Comparison of ENCODE assay signal across 8 cellular contexts in the genomic region with DNA sequence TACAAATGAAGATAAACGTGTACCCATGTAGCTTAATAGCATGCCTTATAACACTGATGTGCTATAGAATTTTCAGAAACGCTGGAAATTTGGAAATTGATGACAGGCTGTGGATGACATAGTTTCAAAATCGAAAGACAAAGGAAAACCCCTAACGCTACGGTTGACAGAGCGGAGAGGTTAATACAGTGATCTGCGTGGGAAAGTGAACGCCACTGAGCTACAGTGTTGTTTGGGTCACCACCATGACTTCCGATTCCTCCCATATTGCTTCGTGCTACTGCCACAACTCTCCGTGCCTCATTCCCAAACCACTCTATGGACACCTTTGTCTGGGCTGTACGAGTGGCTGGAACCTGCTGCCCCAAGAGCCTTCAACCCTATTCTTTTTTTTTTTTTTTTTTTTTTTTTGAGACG. TPM values are rescaled to one million over a fixed set of nuclear protein-coding genes. Genes with fewer than 3 reads are reported as not detected.
DNase-seq lines count a peak whose midpoint lies in the region; ATAC-seq lines count a peak whose summit lies in the region.

No MANE protein-coding gene starts in this region.

- H3K4me3 Mint-ChIP-seq in activated CD8-positive, alpha-beta memory T cell treated with anti-CD3 and anti-CD28 coated beads, Interleukin-2, amount 10 ng/mL, durations not matched to agents 7 days and 5 days: peak overlapping the region; percentile 50
- H3K4me3 Mint-ChIP-seq in activated naive CD8-positive, alpha-beta T cell treated with anti-CD3 and anti-CD28 coated beads, Interleukin-2, amount 50 U/mL, for 24 hours: peak overlapping the region; percentile 76
- peak overlapping the region; percentile 84 to 88 for H3K4me3 Mint-ChIP-seq in stimulated activated naive CD8-positive, alpha-beta T cell treated with anti-CD3 and anti-CD28 coated beads, Interleukin-15, amount 100 ng/mL, for 72 hours

- CTCF ChIA-PET in activated CD8-positive, alpha-beta memory T cell treated with anti-CD3 and anti-CD28 coated beads, Interleukin-2, amount 10 ng/mL, durations not matched to agents 7 days and 5 days (lab: Charles Lee): interaction anchor here (0.7 to 1.7 kb wide), 6 partner anchors 12 to 531 kb away, joined by 3 to 7 read pairs (median 4); no protein-coding TSS in a partner anchor

- DNase-seq in activated CD8-positive, alpha-beta memory T cell treated with anti-CD3 and anti-CD28 coated beads, Interleukin-2, amount 10 ng/mL, durations not matched to agents 7 days and 5 days: no peak
- DNase-seq in activated CD8-positive, alpha-beta memory T cell treated with anti-CD3 and anti-CD28 coated beads, Interleukin-2, amount 50 U/mL, for 4 hours: no peak
- DNase-seq in activated naive CD8-positive, alpha-beta T cell treated with anti-CD3 and anti-CD28 coated beads, Interleukin-2, amount 50 U/mL, for 24 hours: no peak
- DNase-seq in stimulated activated naive CD8-positive, alpha-beta T cell treated with anti-CD3 and anti-CD28 coated beads, Interleukin-15, amount 100 ng/mL, for 72 hours: no peak
- no peak for DNase-seq in NCI-H1105 treated with DMSO at 0.1 percent for 48 hours (lab: John Stamatoyannopoulos, UW)
- no peak for DNase-seq in NCI-H345 treated with DMSO at 0.1 percent for 48 hours (lab: John Stamatoyannopoulos, UW; ENCODE audit: unreplicated experiment)
- DNase-seq in HPDE6-E6E7 (ENCODE audit: extremely low spot score): no peak

- H3K27me3 Mint-ChIP-seq in activated CD8-positive, alpha-beta memory T cell treated with anti-CD3 and anti-CD28 coated beads, Interleukin-2, amount 10 ng/mL, durations not matched to agents 7 days and 5 days: peaks cover 72% of the 10 kb centered on the region
- H3K27me3 Mint-ChIP-seq in activated naive CD8-positive, alpha-beta T cell treated with anti-CD3 and anti-CD28 coated beads, Interleukin-2, amount 50 U/mL, for 24 hours: peaks cover 82% of the 10 kb centered on the region
- peaks cover 81% of the 10 kb centered on the region for H3K27me3 Mint-ChIP-seq in stimulated activated naive CD8-positive, alpha-beta T cell treated with anti-CD3 and anti-CD28 coated beads, Interleukin-15, amount 100 ng/mL, for 72 hours

- peaks cover 3% of the 10 kb centered on the region for H3K36me3 Mint-ChIP-seq in activated CD8-positive, alpha-beta memory T cell treated with anti-CD3 and anti-CD28 coated beads, Interleukin-2, amount 10 ng/mL, durations not matched to agents 7 days and 5 days
- peaks cover 3% of the 10 kb centered on the region for H3K36me3 Mint-ChIP-seq in activated naive CD8-positive, alpha-beta T cell treated with anti-CD3 and anti-CD28 coated beads, Interleukin-2, amount 50 U/mL, for 24 hours (ENCODE audit: low read depth)

- ATAC-seq in activated CD8-positive, alpha-beta memory T cell treated with anti-CD3 and anti-CD28 coated beads, Interleukin-2, amount 10 ng/mL, durations not matched to agents 7 days and 5 days: no peak
- ATAC-seq in HG03066 (IDR thresholded peaks at IDR 0.05; ENCODE audit: low read depth, unreplicated experiment): peak; percentile 39
- no peak for ATAC-seq in activated naive CD8-positive, alpha-beta T cell treated with anti-CD3 and anti-CD28 coated beads, Interleukin-2, amount 50 U/mL, for 24 hours
- ATAC-seq in stimulated activated naive CD8-positive, alpha-beta T cell treated with anti-CD3 and anti-CD28 coated beads, Interleukin-15, amount 100 ng/mL, for 72 hours: no peak

- peak overlapping the region; percentile 53 for H3K27ac Mint-ChIP-seq in activated CD8-positive, alpha-beta memory T cell treated with anti-CD3 and anti-CD28 coated beads, Interleukin-2, amount 10 ng/mL, durations not matched to agents 7 days and 5 days
- no peak overlapping the region for H3K27ac Mint-ChIP-seq in activated naive CD8-positive, alpha-beta T cell treated with anti-CD3 and anti-CD28 coated beads, Interleukin-2, amount 50 U/mL, for 24 hours
- H3K27ac Mint-ChIP-seq in stimulated activated naive CD8-positive, alpha-beta T cell treated with anti-CD3 and anti-CD28 coated beads, Interleukin-15, amount 100 ng/mL, for 72 hours: no peak overlapping the region

- no peaks in the 10 kb centered on the region for H3K9me3 Mint-ChIP-seq in activated CD8-positive, alpha-beta memory T cell treated with anti-CD3 and anti-CD28 coated beads, Interleukin-2, amount 10 ng/mL, durations not matched to agents 7 days and 5 days (ENCODE audit: low read depth)
- peaks cover 15% of the 10 kb centered on the region for H3K9me3 Mint-ChIP-seq in activated naive CD8-positive, alpha-beta T cell treated with anti-CD3 and anti-CD28 coated beads, Interleukin-2, amount 50 U/mL, for 24 hours
- H3K9me3 Mint-ChIP-seq in stimulated activated naive CD8-positive, alpha-beta T cell treated with anti-CD3 and anti-CD28 coated beads, Interleukin-15, amount 100 ng/mL, for 72 hours: peaks cover 0 to 10% of the 10 kb centered on the region in 2 donors

- peaks cover 19% of the 10 kb centered on the region for H3K4me1 Mint-ChIP-seq in activated CD8-positive, alpha-beta memory T cell treated with anti-CD3 and anti-CD28 coated beads, Interleukin-2, amount 10 ng/mL, durations not matched to agents 7 days and 5 days
- peaks cover 22% of the 10 kb centered on the region for H3K4me1 Mint-ChIP-seq in activated naive CD8-positive, alpha-beta T cell treated with anti-CD3 and anti-CD28 coated beads, Interleukin-2, amount 50 U/mL, for 24 hours
- peaks cover 33% of the 10 kb centered on the region for H3K4me1 Mint-ChIP-seq in stimulated activated naive CD8-positive, alpha-beta T cell treated with anti-CD3 and anti-CD28 coated beads, Interleukin-15, amount 100 ng/mL, for 72 hours

RNA-seq across cellular contexts. Expression of a gene that starts 7.3 kb away (rescaled TPM):
- total RNA-seq in activated CD8-positive, alpha-beta memory T cell treated with anti-CD3 and anti-CD28 coated beads, Interleukin-2, amount 10 ng/mL, durations not matched to agents 7 days and 5 days: under 1 TPM in 1 of 2 experiments, not detected in 1; 0.05 TPM
